ENCODE assay signal across 19 cellular contexts in genomic region chr3:79162653-79163052, GRCh38.
DNase-seq lines count a peak whose midpoint lies in the region; ATAC-seq, FAIRE-seq and TF ChIP-seq lines count a peak whose summit lies in the region.
"Had no signal": no experiment of that assay in that cellular context is flagged by ENCODE, and none has a peak within 500 bp of the region (broad histone marks: within the 10 kb centered on the region; RNA-seq: fewer than 3 reads in every experiment).

No MANE protein-coding gene starts in this region.

- no peak overlapping the region for H2BK5ac ChIP-seq in IMR-90 (ENCODE audit: low read depth, low read length, poor library complexity, severe bottlenecking)

- H3K27me3 ChIP-seq in IMR-90 (ENCODE audit: control insufficient read depth, insufficient read depth, low read length) (no peaks in the 10 kb centered on the region), thyroid gland (no peaks in the 10 kb centered on the region), pancreas (no peaks in the 10 kb centered on the region)
- H3K27me3 ChIP-seq: BE2C had no signal

- no peak overlapping the region for H2BK20ac ChIP-seq in IMR-90 (ENCODE audit: low read depth, low read length)

- H3K9ac ChIP-seq in IMR-90 (ENCODE audit: low read depth, low read length), result no peak overlapping the region

- intact Hi-C loops in IMR-90 (cut with micrococcal nuclease) (no loop called here), thyroid gland (cut with DNase I) (no loop called here), pancreas (cut with DNase I) (no loop called here)

- in situ Hi-C loops in IMR-90 (cut with MboI; ENCODE audit: low sequenced_read_pairs), result no loop called here

- peak overlapping the region; percentile 40; the same call in 1 of the 2 replicates for H2AK5ac ChIP-seq in IMR-90 (ENCODE audit: low read depth, low read length)

- H3K27me3 Mint-ChIP-seq in activated naive CD8-positive, alpha-beta T cell treated with anti-CD3 and anti-CD28 coated beads, Interleukin-2, amount 50 U/mL, for 24 hours, result no peaks in the 10 kb centered on the region

- TF ChIP-seq RAD21 in IMR-90 (IDR thresholded peaks at IDR 0.05; ENCODE audit: low read length), result no peak

- H3K36me3 Mint-ChIP-seq in activated naive CD8-positive, alpha-beta T cell treated with anti-CD3 and anti-CD28 coated beads, Interleukin-2, amount 50 U/mL, for 24 hours (ENCODE audit: low read depth), result no peaks in the 10 kb centered on the region
- H3K36me3 Mint-ChIP-seq: CD8-positive, alpha-beta T cell had no signal

- H3K27ac Mint-ChIP-seq in activated naive CD8-positive, alpha-beta T cell treated with anti-CD3 and anti-CD28 coated beads, Interleukin-2, amount 50 U/mL, for 24 hours, result no peak overlapping the region
- H3K27ac Mint-ChIP-seq: CD8-positive, alpha-beta T cell had no signal

- H3K18ac ChIP-seq in IMR-90 (ENCODE audit: low read depth, low read length), result no peak overlapping the region

- BruUV-seq in IMR-90 (replicated peaks; lab: Mats Ljungman, UMichigan), result no TSS peak

- H3K27ac ChIP-seq in IMR-90 (ENCODE audit: insufficient read depth, low read length) (no peak overlapping the region), thyroid gland (no peak overlapping the region), pancreas (no peak overlapping the region)
- H3K27ac ChIP-seq: C4-2B had no signal

- CTCF ChIA-PET in IMR-90 (lab: Yijun Ruan, JAX), result no interaction called here

- no peak overlapping the region; a peak in 1 of 4 replicates for H4K8ac ChIP-seq in IMR-90 (ENCODE audit: low read depth in 2 of 2, low read length in 2 of 2)

- H3K14ac ChIP-seq in IMR-90 (replicated peaks; ENCODE audit: low read depth, low read length), result no peak overlapping the region

- H3K4me1 Mint-ChIP-seq in activated naive CD8-positive, alpha-beta T cell treated with anti-CD3 and anti-CD28 coated beads, Interleukin-2, amount 50 U/mL, for 24 hours, result no peaks in the 10 kb centered on the region

- no peak overlapping the region for H2AFZ ChIP-seq in IMR-90 (replicated peaks; ENCODE audit: low read length, poor library complexity)

- H3K4me3 ChIP-seq in IMR-90 (ENCODE audit: insufficient read depth, low read depth, low read length) (no peak overlapping the region), choroid plexus epithelial cell (ENCODE audit: low read depth, low read length) (no peak overlapping the region), foreskin fibroblast (ENCODE audit: low read depth in 1 of 2, low read length in 2 of 2) (no peak overlapping the region), thyroid gland (replicated peaks in 1 of 3) (no peak overlapping the region), pancreas (no peak overlapping the region)

- H4K5ac ChIP-seq in IMR-90 (ENCODE audit: low read depth, low read length), result no peak overlapping the region

- H3K9me1 ChIP-seq in IMR-90 (ENCODE audit: insufficient read depth, low read length), result no peaks in the 10 kb centered on the region

- TF ChIP-seq CTCF in IMR-90 (conservative IDR thresholded peaks at IDR 0.05; ENCODE audit: low read depth, low read length) (no peak), choroid plexus epithelial cell (conservative IDR thresholded peaks at IDR 0.05; ENCODE audit: low read depth, low read length) (no peak), foreskin fibroblast (IDR thresholded peaks at IDR 0.05; ENCODE audit: low read depth, low read length) (no peak), thyroid gland (IDR thresholded peaks at IDR 0.05) (no peak), pancreas (IDR thresholded peaks at IDR 0.05) (no peak)

- ATAC-seq in IMR-90 (ENCODE audit: low read depth) (peak; percentile 73), pancreas (no peak)
- no peak for ATAC-seq in activated naive CD8-positive, alpha-beta T cell treated with anti-CD3 and anti-CD28 coated beads, Interleukin-2, amount 50 U/mL, for 24 hours
- ATAC-seq: CD8-positive, alpha-beta T cell had no signal

- H3K4me2 ChIP-seq in IMR-90 (ENCODE audit: low read depth, low read length), result no peak overlapping the region

- H3K9me3 ChIP-seq in IMR-90 (ENCODE audit: control insufficient read depth, insufficient read depth, low read length) (no peaks in the 10 kb centered on the region), thyroid gland (no peaks in the 10 kb centered on the region), pancreas (no peaks in the 10 kb centered on the region)
- H3K9me3 ChIP-seq: BE2C had no signal

- no peaks in the 10 kb centered on the region for H4K20me1 ChIP-seq in IMR-90 (ENCODE audit: insufficient read depth, low read length)

- no peak overlapping the region for H2BK15ac ChIP-seq in IMR-90 (ENCODE audit: low read depth, low read length)

- no CpG with 5 or more reads among the region's 2 CpGs for WGBS in IMR-90 (ENCODE audit: extremely low coverage in 2 of 2, insufficient read length in 1 of 2), 2 experiments
- 81 to 84% methylated on average over 2 of the region's 2 CpGs for WGBS in thyroid gland, 2 donors
- WGBS in pancreas, 2 donors, result 45 to 47% methylated on average over 2 of the region's 2 CpGs

- TF ChIP-seq POLR2A in IMR-90 (IDR thresholded peaks at IDR 0.05; ENCODE audit: low read depth, low read length) (no peak), thyroid gland (IDR thresholded peaks at IDR 0.05) (no peak)

- H3K36me3 ChIP-seq in IMR-90 (ENCODE audit: control insufficient read depth, insufficient read depth, low read length) (no peaks in the 10 kb centered on the region), thyroid gland (no peaks in the 10 kb centered on the region), pancreas (no peaks in the 10 kb centered on the region)
- H3K36me3 ChIP-seq: BE2C had no signal

- H3K4me1 ChIP-seq in IMR-90 (ENCODE audit: control insufficient read depth, insufficient read depth, low read length) (no peaks in the 10 kb centered on the region), thyroid gland (no peaks in the 10 kb centered on the region), pancreas (no peaks in the 10 kb centered on the region)
- H3K4me1 ChIP-seq: BE2C had no signal

- DNase-seq in ELR (ENCODE audit: low read depth) (peak; percentile 24), IMR-90 (peak; percentile 47), choroid plexus epithelial cell (ENCODE audit: low read depth) (peak; percentile 36), foreskin fibroblast (peak; percentile 6 to 36), thyroid gland (no peak), pancreas (no peak), NCI-H510A (lab: John Stamatoyannopoulos, UW) (no peak)
- DNase-seq in activated naive CD8-positive, alpha-beta T cell treated with anti-CD3 and anti-CD28 coated beads, Interleukin-2, amount 50 U/mL, for 24 hours, result no peak
- DNase-seq: BE2C; CD8-positive, alpha-beta T cell; COR-L47; DMS153; DMS79 treated with DMSO at 0.1 percent for 48 hours; GF-D8; H7 had no signal

- dilution Hi-C loops in IMR-90 (cut with HindIII; ENCODE audit: low sequenced_read_pairs, unreplicated experiment), result no loop called here

- H3K4me3 Mint-ChIP-seq in activated naive CD8-positive, alpha-beta T cell treated with anti-CD3 and anti-CD28 coated beads, Interleukin-2, amount 50 U/mL, for 24 hours, result no peak overlapping the region
- H3K4me3 Mint-ChIP-seq: CD8-positive, alpha-beta T cell had no signal

- no peak overlapping the region for H2BK120ac ChIP-seq in IMR-90 (ENCODE audit: low read depth, low read length)

- no peak for FAIRE-seq in pancreas (lab: Jason Lieb, UNC)
- FAIRE-seq: A204.1, D721Med, GM18507 had no signal

- no peak overlapping the region for H2AK9ac ChIP-seq in IMR-90 (replicated peaks; ENCODE audit: low read depth, low read length, poor library complexity)

- H3K9me3 Mint-ChIP-seq in activated naive CD8-positive, alpha-beta T cell treated with anti-CD3 and anti-CD28 coated beads, Interleukin-2, amount 50 U/mL, for 24 hours, result peaks cover 14% of the 10 kb centered on the region

- H4K91ac ChIP-seq in IMR-90 (ENCODE audit: insufficient read depth, low read depth, low read length), result no peak overlapping the region

- no peak overlapping the region for H3K4ac ChIP-seq in IMR-90 (ENCODE audit: low read depth, low read length)

- no peaks in the 10 kb centered on the region for H3K79me1 ChIP-seq in IMR-90 (ENCODE audit: low read depth in 1 of 2, low read length in 2 of 2)

- no peak overlapping the region for H3K23ac ChIP-seq in IMR-90 (ENCODE audit: low read depth, low read length)

- H3K56ac ChIP-seq in IMR-90 (ENCODE audit: extremely low read depth, insufficient read depth, low read length), result no peak overlapping the region

- POLR2A ChIA-PET in IMR-90 (lab: Charles Lee; ENCODE audit: unreplicated experiment), result no interaction called here

TF ChIP-seq in IMR-90, 13 proteins besides CTCF, POLR2A, EP300 and RAD21:
- no peak for TF ChIP-seq NFE2L2 (IDR thresholded peaks at IDR 0.05; ENCODE audit: low read depth, low read length)
- no peak for TF ChIP-seq FOS (IDR thresholded peaks at IDR 0.05; ENCODE audit: low read depth, low read length)
- TF ChIP-seq SMC3 (IDR thresholded peaks at IDR 0.05; ENCODE audit: low read depth, low read length), result no peak
- TF ChIP-seq MAFK (IDR thresholded peaks at IDR 0.05; ENCODE audit: low read depth, low read length), result no peak
- TF ChIP-seq MAZ (IDR thresholded peaks at IDR 0.05; ENCODE audit: borderline replicate concordance, low read depth, low read length), result no peak
- no peak for TF ChIP-seq USF2 (IDR thresholded peaks at IDR 0.05; ENCODE audit: low read depth, low read length)
- TF ChIP-seq CHD1 (IDR thresholded peaks at IDR 0.05; ENCODE audit: low read depth, low read length), result no peak
- TF ChIP-seq MXI1 (IDR thresholded peaks at IDR 0.05; ENCODE audit: borderline replicate concordance, low read depth, low read length), result no peak
- no peak for TF ChIP-seq BHLHE40 (IDR thresholded peaks at IDR 0.05; ENCODE audit: low read depth, low read length)

Comparison
In these comparisons a context has a peak if more than half of its experiments do, and no peak if none do; other contexts are left out.
1. DNase-seq: peak in ELR (single experiment), IMR-90 (single experiment), choroid plexus epithelial cell (single experiment) and foreskin fibroblast (2 of 2); none in thyroid gland (0 of 2), pancreas (0 of 6), activated naive CD8-positive, alpha-beta T cell treated with anti-CD3 and anti-CD28 coated beads, Interleukin-2, amount 50 U/mL, for 24 hours (single experiment) and NCI-H510A (single experiment).